ENCODE assay signal across 7 cellular contexts in the genomic region with DNA sequence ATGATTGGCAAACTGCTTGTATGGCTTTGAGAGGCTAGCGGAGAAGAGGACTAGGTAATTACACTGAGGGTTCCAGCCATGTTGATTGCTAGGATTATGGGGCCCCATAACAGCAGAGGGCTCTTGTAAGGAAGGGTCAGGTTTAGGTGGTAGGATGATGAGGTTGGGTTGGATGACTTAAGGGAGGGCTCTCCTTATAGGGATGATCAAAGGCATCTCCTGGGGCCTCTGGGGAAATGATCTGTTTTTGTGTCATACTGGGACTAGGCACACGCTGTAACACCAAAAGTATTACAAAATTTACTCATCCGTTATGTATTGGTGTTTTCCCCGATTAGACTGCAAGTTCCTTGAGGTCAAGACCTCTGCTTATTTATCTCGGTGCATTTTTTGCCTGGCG.
DNase-seq lines count a peak whose midpoint lies in the region; ATAC-seq and TF ChIP-seq lines count a peak whose summit lies in the region.
"Not testable (repeated sequence)": the region's sequence is repeated elsewhere in the genome, so short reads cannot be mapped to it uniquely, and the experiment has no call there.

No MANE protein-coding gene starts in this region.

- H3K36me3 Mint-ChIP-seq in activated T-cell treated with anti-CD3 and anti-CD28 coated beads, Interleukin-2, amount 50 U/mL, for 72 hours (ENCODE audit: insufficient read depth in 2 of 2), result peaks cover 18 to 43% of the 10 kb centered on the region in 2 donors
- H3K36me3 Mint-ChIP-seq in activated naive CD4-positive, alpha-beta T cell treated with anti-CD3 and anti-CD28 coated beads for 36 hours (ENCODE audit: low read depth), result peaks cover 46% of the 10 kb centered on the region
- peaks cover 67% of the 10 kb centered on the region for H3K36me3 Mint-ChIP-seq in nephron progenitor cell (ENCODE audit: low read depth)
- peaks cover 47% of the 10 kb centered on the region for H3K36me3 Mint-ChIP-seq in stimulated activated effector memory CD8-positive, alpha-beta T cell treated with anti-CD3 and anti-CD28 coated beads, Interleukin-12 subunit alpha, Interleukin-12 subunit beta, amount 100 ng/mL, for 72 hours

- not testable (repeated sequence) for H3K36me3 ChIP-seq in HEK293 (ENCODE audit: control insufficient read depth in 2 of 2, insufficient read depth in 1 of 2, low read length in 2 of 2); colonic mucosa; thyroid gland

- not testable (repeated sequence) for H3K27me3 Mint-ChIP-seq in activated T-cell treated with anti-CD3 and anti-CD28 coated beads, Interleukin-2, amount 50 U/mL, for 72 hours (ENCODE audit: low read depth); activated naive CD4-positive, alpha-beta T cell treated with anti-CD3 and anti-CD28 coated beads for 36 hours (ENCODE audit: low read depth); nephron progenitor cell (ENCODE audit: low read depth, poor library complexity)

- WGBS in thyroid gland, 2 donors, result 95 to 97% methylated on average over 6 of the region's 6 CpGs

- not testable (repeated sequence) for TF ChIP-seq POLR2A in thyroid gland (IDR thresholded peaks at IDR 0.05)

- intact Hi-C loops in activated naive CD4-positive, alpha-beta T cell treated with anti-CD3 and anti-CD28 coated beads for 36 hours (cut with micrococcal nuclease); colonic mucosa (cut with DNase I); thyroid gland (cut with DNase I): not testable (repeated sequence)

- not testable (repeated sequence) for H3K27ac Mint-ChIP-seq in activated T-cell treated with anti-CD3 and anti-CD28 coated beads, Interleukin-2, amount 50 U/mL, for 72 hours; stimulated activated effector memory CD8-positive, alpha-beta T cell treated with anti-CD3 and anti-CD28 coated beads, Interleukin-12 subunit alpha, Interleukin-12 subunit beta, amount 100 ng/mL, for 72 hours
- peak overlapping the region; percentile 24 for H3K27ac Mint-ChIP-seq in activated naive CD4-positive, alpha-beta T cell treated with anti-CD3 and anti-CD28 coated beads for 36 hours
- H3K27ac Mint-ChIP-seq in nephron progenitor cell, result peak overlapping the region; percentile 92

- not testable (repeated sequence) for H3K9ac ChIP-seq in colonic mucosa (ENCODE audit: low read depth in 2 of 2, low read length in 2 of 2)

- peaks cover 28% of the 10 kb centered on the region for H3K4me1 Mint-ChIP-seq in activated T-cell treated with anti-CD3 and anti-CD28 coated beads, Interleukin-2, amount 50 U/mL, for 72 hours (ENCODE audit: low read depth)
- peaks cover 27% of the 10 kb centered on the region for H3K4me1 Mint-ChIP-seq in activated naive CD4-positive, alpha-beta T cell treated with anti-CD3 and anti-CD28 coated beads for 36 hours (ENCODE audit: low read depth)
- not testable (repeated sequence) for H3K4me1 Mint-ChIP-seq in nephron progenitor cell; stimulated activated effector memory CD8-positive, alpha-beta T cell treated with anti-CD3 and anti-CD28 coated beads, Interleukin-12 subunit alpha, Interleukin-12 subunit beta, amount 100 ng/mL, for 72 hours

- ATAC-seq in activated T-cell treated with anti-CD3 and anti-CD28 coated beads, Interleukin-2, amount 50 U/mL, for 72 hours (replicated peaks in 1 of 2), result peak; percentile 41 to 54
- peak; percentile 39 for ATAC-seq in stimulated activated effector memory CD8-positive, alpha-beta T cell treated with anti-CD3 and anti-CD28 coated beads, Interleukin-12 subunit alpha, Interleukin-12 subunit beta, amount 100 ng/mL, for 72 hours

- not testable (repeated sequence) for H3K4me1 ChIP-seq in HEK293 (ENCODE audit: control insufficient read depth, insufficient read depth, low read length); colonic mucosa; thyroid gland

- not testable (repeated sequence) for H3K27me3 ChIP-seq in colonic mucosa, thyroid gland

- H3K9me3 Mint-ChIP-seq in activated T-cell treated with anti-CD3 and anti-CD28 coated beads, Interleukin-2, amount 50 U/mL, for 72 hours; nephron progenitor cell; stimulated activated effector memory CD8-positive, alpha-beta T cell treated with anti-CD3 and anti-CD28 coated beads, Interleukin-12 subunit alpha, Interleukin-12 subunit beta, amount 100 ng/mL, for 72 hours: not testable (repeated sequence)
- peaks cover 13% of the 10 kb centered on the region for H3K9me3 Mint-ChIP-seq in activated naive CD4-positive, alpha-beta T cell treated with anti-CD3 and anti-CD28 coated beads for 36 hours

- H3K4me3 ChIP-seq in HEK293 (ENCODE audit: low read depth, low read length); colonic mucosa; thyroid gland (replicated peaks in 1 of 3): not testable (repeated sequence)

- POLR2A ChIA-PET in HEK293 (lab: Yijun Ruan, JAX), result not testable (repeated sequence)

- not testable (repeated sequence) for H3K4me3 Mint-ChIP-seq in activated T-cell treated with anti-CD3 and anti-CD28 coated beads, Interleukin-2, amount 50 U/mL, for 72 hours; activated naive CD4-positive, alpha-beta T cell treated with anti-CD3 and anti-CD28 coated beads for 36 hours; nephron progenitor cell; stimulated activated effector memory CD8-positive, alpha-beta T cell treated with anti-CD3 and anti-CD28 coated beads, Interleukin-12 subunit alpha, Interleukin-12 subunit beta, amount 100 ng/mL, for 72 hours

- TF ChIP-seq CTCF in HEK293 (tag by site-specific recombination; IDR thresholded peaks at IDR 0.05); colonic mucosa (IDR thresholded peaks at IDR 0.05); nephron progenitor cell (IDR thresholded peaks at IDR 0.05); thyroid gland (IDR thresholded peaks at IDR 0.05): not testable (repeated sequence)

- CTCF ChIA-PET in HEK293 (lab: Yijun Ruan, JAX); activated naive CD4-positive, alpha-beta T cell treated with anti-CD3 and anti-CD28 coated beads for 36 hours (lab: Charles Lee): not testable (repeated sequence)

- DNase-seq in activated T-cell treated with anti-CD3 and anti-CD28 coated beads, Interleukin-2, amount 50 U/mL, for 72 hours; activated naive CD4-positive, alpha-beta T cell treated with anti-CD3 and anti-CD28 coated beads for 36 hours; colonic mucosa; nephron progenitor cell; stimulated activated effector memory CD8-positive, alpha-beta T cell treated with anti-CD3 and anti-CD28 coated beads, Interleukin-12 subunit alpha, Interleukin-12 subunit beta, amount 100 ng/mL, for 72 hours (ENCODE audit: low spot score in 2 of 2); thyroid gland: not testable (repeated sequence)

- not testable (repeated sequence) for H3K9me3 ChIP-seq in HEK293 (ENCODE audit: control insufficient read depth, insufficient read depth, low read depth, low read length); colonic mucosa; thyroid gland

- H3K27ac ChIP-seq in HEK293 (ENCODE audit: extremely low read depth, low read depth, low read length), result peak overlapping the region; percentile 64; the same call in 1 of the 2 replicates
- peak overlapping the region; percentile 61 for H3K27ac ChIP-seq in colonic mucosa
- H3K27ac ChIP-seq in thyroid gland, result peak overlapping the region; percentile 57 to 84 (median 70)
